8 cellular contexts compared by ENCODE assay signal in genomic region chr6:118893882-118894424, GRCh38. TPM values are rescaled to one million over a fixed set of nuclear protein-coding genes. Genes with fewer than 3 reads are reported as not detected.
DNase-seq lines count a peak whose midpoint lies in the region; ATAC-seq and TF ChIP-seq lines count a peak whose summit lies in the region.

Gene ASF1A, plus strand, starts transcription at chr6:118894152. Its CDS starts 262 bp downstream, at chr6:118894414.

- H3K4me3 ChIP-seq in colonic mucosa: peak within 1 kb of the TSS; percentile 90

- no peaks in the 10 kb centered on the region for H3K4me1 ChIP-seq in colonic mucosa

- H3K27ac ChIP-seq in colonic mucosa (peak within 1 kb of the TSS; percentile 97), layer of hippocampus (ENCODE audit: low read depth, low read length) (peak within 1 kb of the TSS; percentile 89)

- intact Hi-C loops in colonic mucosa (cut with DNase I): no loop called here

- H3K27me3 ChIP-seq in colonic mucosa (no peaks in the 10 kb centered on the region), layer of hippocampus (ENCODE audit: control insufficient read depth, insufficient read depth, low read length) (no peaks in the 10 kb centered on the region)

- TF ChIP-seq CTCF in colonic mucosa (IDR thresholded peaks at IDR 0.05): no peak

- ATAC-seq in GM19324 (IDR thresholded peaks at IDR 0.05; ENCODE audit: low FRiP score, unreplicated experiment): peak; percentile 72
- peak; percentile 41 for ATAC-seq in HG03469 (IDR thresholded peaks at IDR 0.05; ENCODE audit: unreplicated experiment)

- no peaks in the 10 kb centered on the region for H3K9me3 ChIP-seq in colonic mucosa

- H3K36me3 ChIP-seq in colonic mucosa: no peaks in the 10 kb centered on the region

- DNase-seq in C1 segment of cervical spinal cord (lab: John Stamatoyannopoulos, UW) (peak; percentile 70 to 98 (median 94)), NCI-H526 (lab: John Stamatoyannopoulos, UW) (peak; percentile 98 to 99), colonic mucosa (peak; percentile 98)
- peak; percentile 96 for DNase-seq in activated CD4-positive, alpha-beta T cell treated with anti-CD3 and anti-CD28 coated beads for 48 hours
- peak; percentile 96 for DNase-seq in stimulated activated CD4-positive, alpha-beta T cell treated with anti-CD3 and anti-CD28 coated beads, Interleukin-1b, Interleukin-23, amount 100 ng/mL, for 48 hours

- peak within 1 kb of the TSS; percentile 92 to 95 for H3K9ac ChIP-seq in colonic mucosa (ENCODE audit: low read depth in 2 of 2, low read length in 2 of 2)

RNA-seq across cellular contexts. Expression of gene ASF1A, which starts in this region (rescaled TPM):
- total RNA-seq in colonic mucosa: 10 to 100 TPM; 17.7 to 20.4 TPM

Comparison
In these comparisons a context has a peak if more than half of its experiments do, and no peak if none do; other contexts are left out.
1. Peak in every context shown above with its lines: DNase-seq, ATAC-seq, H3K4me3 ChIP-seq and H3K27ac ChIP-seq.